ENCODE assay signal across 12 cellular contexts in genomic region chr18:500230-500555, GRCh38. TPM values are rescaled to one million over a fixed set of nuclear protein-coding genes. Genes with fewer than 3 reads are reported as not detected.
A peak's percentile ranks its signal among the peaks of the same experiment; 100 is the strongest.
DNase-seq lines count a peak whose midpoint lies in the region; ATAC-seq, FAIRE-seq and TF ChIP-seq lines count a peak whose summit lies in the region.
"Had no signal": no experiment of that assay in that cellular context is flagged by ENCODE, and none has a peak within 500 bp of the region (broad histone marks: within the 10 kb centered on the region; RNA-seq: fewer than 3 reads in every experiment).

No MANE protein-coding gene starts in this region.

- no peak overlapping the region for H4K5ac ChIP-seq in IMR-90 (ENCODE audit: low read depth, low read length)

- no peak overlapping the region for H3K4ac ChIP-seq in IMR-90 (ENCODE audit: low read depth, low read length)

- ATAC-seq in A549, result peak; percentile 36 to 49; a peak in 4 of 6 replicates
- peak; percentile 21 for ATAC-seq in IMR-90 (ENCODE audit: low read depth)

- H3K9me3 ChIP-seq in A549, result no peaks in the 10 kb centered on the region
- H3K9me3 ChIP-seq in IMR-90 (ENCODE audit: control insufficient read depth, insufficient read depth, low read length), result no peaks in the 10 kb centered on the region
- H3K9me3 ChIP-seq in fibroblast of lung (ENCODE audit: control insufficient read depth, insufficient read depth, low read depth, low read length), result no peaks in the 10 kb centered on the region
- H3K9me3 ChIP-seq in OCI-LY7 (ENCODE audit: low read length), result no peaks in the 10 kb centered on the region
- H3K9me3 ChIP-seq: adrenal gland had no signal

- H4K20me1 ChIP-seq in IMR-90 (ENCODE audit: insufficient read depth, low read length), result peaks cover 5% of the 10 kb centered on the region; the same call in 1 of the 2 replicates
- H4K20me1 ChIP-seq in fibroblast of lung (ENCODE audit: control insufficient read depth, extremely low read depth, insufficient read depth, low read length), result no peaks in the 10 kb centered on the region
- no peaks in the 10 kb centered on the region for H4K20me1 ChIP-seq in OCI-LY7 (ENCODE audit: insufficient read depth, low read length)

- no peak for TF ChIP-seq EP300 in A549 (IDR thresholded peaks at IDR 0.05)

- no peak overlapping the region for H3K23ac ChIP-seq in IMR-90 (ENCODE audit: low read depth, low read length)

- peaks cover 8% of the 10 kb centered on the region; the same call in 1 of the 3 replicates for H3K4me1 ChIP-seq in A549
- H3K4me1 ChIP-seq in IMR-90 (ENCODE audit: control insufficient read depth, insufficient read depth, low read length), result peaks cover 2% of the 10 kb centered on the region; the same call in 1 of the 2 replicates
- peaks cover 6% of the 10 kb centered on the region for H3K4me1 ChIP-seq in fibroblast of lung (ENCODE audit: control insufficient read depth, extremely low read depth, insufficient read depth, low read length)
- H3K4me1 ChIP-seq in OCI-LY7 (ENCODE audit: insufficient read depth, low read length, poor library complexity, severe bottlenecking), result no peaks in the 10 kb centered on the region

- H3K27ac Mint-ChIP-seq in nephron progenitor cell, result no peak overlapping the region
- H3K27ac Mint-ChIP-seq: naive B cell; T-helper 1 cell treated with Interleukin-12 subunit alpha and Interleukin-12 subunit beta and Interleukin-4 antibody, amounts not matched to agents 30 μg/mL and 1 μg/mL, for 36 hours had no signal

- H3K9me3 Mint-ChIP-seq in nephron progenitor cell, result no peaks in the 10 kb centered on the region
- H3K9me3 Mint-ChIP-seq: T-helper 1 cell treated with Interleukin-12 subunit alpha and Interleukin-12 subunit beta and Interleukin-4 antibody, amounts not matched to agents 30 μg/mL and 1 μg/mL, for 36 hours had no signal

- H2BK5ac ChIP-seq in IMR-90 (ENCODE audit: low read depth, low read length, poor library complexity, severe bottlenecking), result no peak overlapping the region

- no peak overlapping the region for H2BK20ac ChIP-seq in IMR-90 (ENCODE audit: low read depth, low read length)

- H2BK120ac ChIP-seq in IMR-90 (ENCODE audit: low read depth, low read length), result 0 out of 2 replicates have a peak overlapping the region, but pooled peaks have one; percentile 3

- peak overlapping the region; percentile 95 for H3K4me3 Mint-ChIP-seq in nephron progenitor cell
- H3K4me3 Mint-ChIP-seq: T-helper 1 cell treated with Interleukin-12 subunit alpha and Interleukin-12 subunit beta and Interleukin-4 antibody, amounts not matched to agents 30 μg/mL and 1 μg/mL, for 36 hours had no signal

- H3K4me3 ChIP-seq in A549 (peak overlapping the region; percentile 41), IMR-90 (ENCODE audit: insufficient read depth, low read depth, low read length) (peak overlapping the region; percentile 35), fibroblast of lung (replicated peaks in 1 of 4; ENCODE audit: control extremely low read depth in 1 of 4, insufficient read depth in 1 of 4, low read depth in 3 of 4, low read length in 4 of 4) (peak overlapping the region; percentile 53 to 74 (median 64)), OCI-LY7 (ENCODE audit: low read depth, low read length, poor library complexity, severe bottlenecking) (no peak overlapping the region)

- H2BK15ac ChIP-seq in IMR-90 (ENCODE audit: low read depth, low read length), result no peak overlapping the region

- peaks cover 24% of the 10 kb centered on the region for H3K27me3 Mint-ChIP-seq in nephron progenitor cell (ENCODE audit: low read depth, poor library complexity)

- H3K36me3 Mint-ChIP-seq in nephron progenitor cell (ENCODE audit: low read depth), result no peaks in the 10 kb centered on the region
- H3K36me3 Mint-ChIP-seq: naive B cell had no signal

- H3K36me3 ChIP-seq in IMR-90 (ENCODE audit: control insufficient read depth, insufficient read depth, low read length), result no peaks in the 10 kb centered on the region
- no peaks in the 10 kb centered on the region for H3K36me3 ChIP-seq in fibroblast of lung (ENCODE audit: control insufficient read depth, insufficient read depth, low read length)
- no peaks in the 10 kb centered on the region for H3K36me3 ChIP-seq in OCI-LY7 (ENCODE audit: insufficient read depth, low read length)
- H3K36me3 ChIP-seq: adrenal gland had no signal

- H3K4me1 Mint-ChIP-seq in nephron progenitor cell, result peaks cover 56% of the 10 kb centered on the region

- BruUV-seq in IMR-90 (replicated peaks; lab: Mats Ljungman, UMichigan) (no TSS peak), OCI-LY7 (replicated peaks; lab: Mats Ljungman, UMichigan) (no TSS peak)

- in situ Hi-C loops in IMR-90 (cut with MboI; ENCODE audit: low sequenced_read_pairs), result no loop called here

- H4K91ac ChIP-seq in IMR-90 (ENCODE audit: insufficient read depth, low read depth, low read length), result no peak overlapping the region

- H2AFZ ChIP-seq in IMR-90 (replicated peaks; ENCODE audit: low read length, poor library complexity) (peak overlapping the region; percentile 8), fibroblast of lung (ENCODE audit: low read length) (no peak overlapping the region), OCI-LY7 (ENCODE audit: low read length) (no peak overlapping the region)

- no peak overlapping the region for H2AK5ac ChIP-seq in IMR-90 (ENCODE audit: low read depth, low read length)

- no peak overlapping the region for H3K18ac ChIP-seq in IMR-90 (ENCODE audit: low read depth, low read length)

- H3K9me2 ChIP-seq in OCI-LY7 (ENCODE audit: insufficient read depth, low read length), result no peaks in the 10 kb centered on the region

- TF ChIP-seq RAD21 in A549 (conservative IDR thresholded peaks at IDR 0.05 in 1 of 2, IDR thresholded peaks at IDR 0.05 in 1 of 2), result no peak
- TF ChIP-seq RAD21 in IMR-90 (IDR thresholded peaks at IDR 0.05; ENCODE audit: low read length), result no peak

- intact Hi-C loops in IMR-90 (cut with micrococcal nuclease) (loop anchor here (5.0 kb wide), 1 partner anchor 117 kb away; no protein-coding TSS in a partner anchor), OCI-LY7 (cut with micrococcal nuclease; ENCODE audit: unreplicated experiment) (no loop called here)

- no peak for DNase-seq in A549 (ENCODE audit: low read depth in 1 of 2, low spot score in 1 of 2)
- DNase-seq in IMR-90, result no peak
- DNase-seq in fibroblast of lung (ENCODE audit: low read depth in 2 of 2), result no peak
- DNase-seq in nephron progenitor cell, result no peak
- no peak for DNase-seq in NCI-H524 (lab: John Stamatoyannopoulos, UW)
- no peak for DNase-seq in SHP77 treated with DMSO at 0.1 percent for 48 hours (lab: John Stamatoyannopoulos, UW)
- DNase-seq in OCI-LY7 (ENCODE audit: low spot score), result no peak
- DNase-seq in GF-D8 (lab: John Stamatoyannopoulos, UW), result no peak
- DNase-seq: adrenal gland; naive B cell; stimulated activated naive CD4-positive, alpha-beta T cell treated with Interleukin-2 at 50 U/mL for 16 hours had no signal

- CTCF ChIA-PET in A549 (lab: Yijun Ruan, JAX) (no interaction called here), IMR-90 (lab: Yijun Ruan, JAX) (interaction anchor here (0.8 kb wide), 1 partner anchor 96 kb away, joined by 3 read pairs; no protein-coding TSS in a partner anchor), OCI-LY7 (lab: Charles Lee; ENCODE audit: unreplicated experiment) (no interaction called here)

- H3K79me2 ChIP-seq in fibroblast of lung (ENCODE audit: control insufficient read depth, insufficient read depth, low read length) (no peaks in the 10 kb centered on the region), OCI-LY7 (ENCODE audit: insufficient read depth, low read depth, low read length) (no peaks in the 10 kb centered on the region)

- WGBS in A549 (ENCODE audit: missing lambda C conversion rate), result no CpG with 5 or more reads among the region's 40 CpGs
- WGBS in IMR-90 (ENCODE audit: extremely low coverage in 2 of 2, insufficient read length in 1 of 2), 2 experiments, result 0% methylated on average over 26 of the region's 40 CpGs; no CpG with 5 or more reads in 1 of the 2 experiments

- H3K27me3 ChIP-seq in IMR-90 (ENCODE audit: control insufficient read depth, insufficient read depth, low read length) (peaks cover 41% of the 10 kb centered on the region), fibroblast of lung (ENCODE audit: control insufficient read depth, insufficient read depth, low read length) (peaks cover 8% of the 10 kb centered on the region)

- TF ChIP-seq POLR2A in A549 (IDR thresholded peaks at IDR 0.05; ENCODE audit: low read length) (no peak), IMR-90 (IDR thresholded peaks at IDR 0.05; ENCODE audit: low read depth, low read length) (no peak)

- H3K9ac ChIP-seq in IMR-90 (ENCODE audit: low read depth, low read length) (no peak overlapping the region), fibroblast of lung (ENCODE audit: insufficient read depth, low read length) (peak overlapping the region; percentile 69)

- H3K79me1 ChIP-seq in IMR-90 (ENCODE audit: low read depth in 1 of 2, low read length in 2 of 2), result no peaks in the 10 kb centered on the region

- no peak for FAIRE-seq in A549 (lab: Jason Lieb, UNC)

- no peak overlapping the region for H4K8ac ChIP-seq in IMR-90 (ENCODE audit: low read depth in 2 of 2, low read length in 2 of 2)

- TF ChIP-seq CTCF in A549 (IDR thresholded peaks at IDR 0.05) (no peak), IMR-90 (conservative IDR thresholded peaks at IDR 0.05; ENCODE audit: low read depth, low read length) (no peak), fibroblast of lung (conservative IDR thresholded peaks at IDR 0.05 in 1 of 2, IDR thresholded peaks at IDR 0.05 in 1 of 2; ENCODE audit: low read depth in 1 of 2, low read length in 2 of 2) (no peak), nephron progenitor cell (IDR thresholded peaks at IDR 0.05) (no peak), OCI-LY7 (conservative IDR thresholded peaks at IDR 0.05; ENCODE audit: low read length) (no peak)

- no peak overlapping the region for H3K14ac ChIP-seq in IMR-90 (replicated peaks; ENCODE audit: low read depth, low read length)

- H3K9me1 ChIP-seq in IMR-90 (ENCODE audit: insufficient read depth, low read length), result 0 out of 2 replicates have a peak, but pooled peaks cover 3% of the 10 kb centered on the region

- H2AK9ac ChIP-seq in IMR-90 (replicated peaks; ENCODE audit: low read depth, low read length, poor library complexity), result no peak overlapping the region

- POLR2A ChIA-PET in A549 (lab: Yijun Ruan, JAX) (no interaction called here), IMR-90 (lab: Charles Lee; ENCODE audit: unreplicated experiment) (no interaction called here), OCI-LY7 (lab: Charles Lee) (no interaction called here)

- dilution Hi-C loops in IMR-90 (cut with HindIII; ENCODE audit: low sequenced_read_pairs, unreplicated experiment), result no loop called here

- H3K4me2 ChIP-seq in A549 (peak overlapping the region; percentile 81), IMR-90 (ENCODE audit: low read depth, low read length) (peak overlapping the region; percentile 84), fibroblast of lung (ENCODE audit: extremely low read depth, insufficient read depth, low read length) (peak overlapping the region; percentile 77), OCI-LY7 (ENCODE audit: low read length) (no peak overlapping the region)

- H3K27ac ChIP-seq in A549 (no peak overlapping the region), IMR-90 (ENCODE audit: insufficient read depth, low read length) (no peak overlapping the region), fibroblast of lung (ENCODE audit: insufficient read depth, low read length) (peak overlapping the region; percentile 66), OCI-LY7 (ENCODE audit: low read depth, low read length, poor library complexity, severe bottlenecking) (no peak overlapping the region)
- H3K27ac ChIP-seq: adrenal gland had no signal

- no peak overlapping the region for H3K56ac ChIP-seq in IMR-90 (ENCODE audit: extremely low read depth, insufficient read depth, low read length)

RNA-seq across cellular contexts. Expression of gene COLEC12, which starts 0.3 kb away (rescaled TPM):
- not detected in 2 replicates for polyA plus RNA-seq in A549 (2011; rRNA removed)
- not detected in 2 replicates for polyA plus RNA-seq in A549 (2012; cell fraction: cytosol; rRNA removed)
- polyA plus RNA-seq in A549 (2012; cell fraction: nucleus; rRNA removed), result not detected in 2 replicates
- 0.01 TPM in 1 of 3 replicates, not detected in the others for polyA plus RNA-seq in A549 (2017; fragmentation: RNase III; extraction: RNeasy Plus Mini Kit Qiagen cat#74134 plus additional on column Dnase treatment)
- polyA minus RNA-seq in A549 (2011; rRNA and poly(A)+ RNA removed), result not detected in 2 replicates
- 1.7 and 2.3 TPM in 2 replicates for total RNA-seq in IMR-90 (2012; rRNA removed)
- 0.83 and 1.0 TPM in 2 replicates for polyA plus RNA-seq in IMR-90 (2012; rRNA removed)
- polyA plus RNA-seq in IMR-90 (2012; cell fraction: cytosol; rRNA removed), result 0.35 and 0.63 TPM in 2 replicates
- 0.21 and 0.54 TPM in 2 replicates for polyA plus RNA-seq in IMR-90 (2012; cell fraction: nucleus; rRNA removed; ENCODE audit: low replicate concordance)
- 24.8 and 60.6 TPM in 2 replicates for total RNA-seq in fibroblast of lung
- 20.0 and 44.1 TPM in 2 replicates for polyA plus RNA-seq in fibroblast of lung
- 13.7 and 32.9 TPM in 2 replicates for polyA plus RNA-seq in fibroblast of lung (2012)
- 3.8 and 6.3 TPM in 2 replicates for polyA minus RNA-seq in fibroblast of lung (ENCODE audit: low replicate concordance)
- total RNA-seq in OCI-LY7 (2014; rRNA removed; shearing (Covaris generic)), result not detected in 2 replicates
- not detected in 2 replicates for total RNA-seq in OCI-LY7 (2022)
